Comparison of ENCODE assay signal across 10 cellular contexts in the genomic region with DNA sequence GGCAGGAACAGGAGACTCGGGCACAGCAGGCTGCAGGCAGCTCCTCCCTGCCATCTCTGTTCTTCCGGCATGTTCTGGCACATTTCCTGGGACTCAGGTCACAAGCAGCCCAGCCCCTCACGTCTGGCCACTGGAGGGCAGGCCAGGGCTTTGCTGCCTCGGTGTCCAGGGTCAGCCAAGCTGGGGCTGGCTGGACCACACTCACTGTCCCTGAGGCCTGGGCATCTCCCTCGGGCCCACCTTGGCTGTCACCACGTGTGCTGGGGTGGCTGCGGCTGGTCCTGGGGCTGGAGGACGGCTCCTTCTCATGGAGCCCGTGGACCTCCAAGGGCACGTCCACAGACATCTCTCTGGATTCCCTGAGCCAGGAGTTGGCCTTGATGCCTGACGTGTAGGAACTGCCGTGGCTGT. TPM values are rescaled to one million over a fixed set of nuclear protein-coding genes. Genes with fewer than 3 reads are reported as not detected.
A peak's percentile ranks its signal among the peaks of the same experiment; 100 is the strongest.
DNase-seq lines count a peak whose midpoint lies in the region; ATAC-seq, FAIRE-seq and TF ChIP-seq lines count a peak whose summit lies in the region.
"Had no signal": no experiment of that assay in that cellular context is flagged by ENCODE, and none has a peak within 500 bp of the region (broad histone marks: within the 10 kb centered on the region; RNA-seq: fewer than 3 reads in every experiment).

No MANE protein-coding gene starts in this region.

- H3K27ac ChIP-seq in kidney (ENCODE audit: low read depth in 2 of 2, low read length in 2 of 2) (no peak overlapping the region), tibial artery (no peak overlapping the region)

- no peaks in the 10 kb centered on the region for H3K27me3 ChIP-seq in tibial artery

- DNase-seq in SHP77 (lab: John Stamatoyannopoulos, UW) (peak; percentile 15 to 39), SHP77 treated with DMSO at 0.1 percent for 48 hours (lab: John Stamatoyannopoulos, UW) (no peak), astrocyte of the spinal cord (ENCODE audit: low read depth, low spot score) (peak; percentile 37), kidney (no peak), tibial artery (peak; percentile 35 to 77)
- no peak for DNase-seq in activated CD4-positive, alpha-beta T cell treated with anti-CD3 and anti-CD28 coated beads for 1 hour
- DNase-seq: DND-41 had no signal

- H3K4me1 ChIP-seq in kidney (ENCODE audit: control insufficient read depth in 1 of 2, insufficient read depth in 1 of 2, low read depth in 1 of 2, low read length in 2 of 2) (peaks cover 0 to 3% of the 10 kb centered on the region in 2 donors), tibial artery (peaks cover 0 to 11% (median 8%) of the 10 kb centered on the region in 4 donors)

- peak; percentile 66 for TF ChIP-seq CTCF in astrocyte of the spinal cord (IDR thresholded peaks at IDR 0.05; ENCODE audit: low read depth, low read length)
- TF ChIP-seq CTCF in kidney (IDR thresholded peaks at IDR 0.05; ENCODE audit: borderline replicate concordance, extremely low read depth, insufficient read depth) = peak; percentile 62
- TF ChIP-seq CTCF in tibial artery (IDR thresholded peaks at IDR 0.05) = peak; percentile 52 to 57

- in situ Hi-C loops in astrocyte of the spinal cord (cut with HindIII; ENCODE audit: low sequenced_read_pairs) = no loop called here

- H3K36me3 ChIP-seq in kidney (ENCODE audit: control insufficient read depth in 1 of 2, insufficient read depth in 2 of 2, low read length in 2 of 2) (no peaks in the 10 kb centered on the region), tibial artery (no peaks in the 10 kb centered on the region)

- H3K9me3 ChIP-seq in kidney (ENCODE audit: control insufficient read depth in 1 of 2, low read length in 2 of 2) (no peaks in the 10 kb centered on the region), tibial artery (no peaks in the 10 kb centered on the region)

- H3K9ac ChIP-seq in kidney (ENCODE audit: low read length in 2 of 2) = no peak overlapping the region

- no peak for ATAC-seq in GM19023 (IDR thresholded peaks at IDR 0.05; ENCODE audit: unreplicated experiment)
- no peak for ATAC-seq in HG02870 (IDR thresholded peaks at IDR 0.05; ENCODE audit: unreplicated experiment)

- no peak for FAIRE-seq in kidney (lab: Jason Lieb, UNC)

- no peak overlapping the region for H3K4me3 ChIP-seq in astrocyte of the spinal cord (ENCODE audit: low read depth, low read length)
- H3K4me3 ChIP-seq in kidney (ENCODE audit: low read length in 2 of 2) = no peak overlapping the region
- H3K4me3 ChIP-seq in tibial artery = no peak overlapping the region

- intact Hi-C loops in kidney (cut with DNase I) (no loop called here), tibial artery (cut with DNase I; ENCODE audit: low total_unique reads) (no loop called here)

RNA-seq across cellular contexts. Expression of a gene that starts 18.5 kb away (rescaled TPM):
- 1.1 TPM for total RNA-seq in kidney
- 7.5 TPM for polyA plus RNA-seq in kidney (ENCODE audit: insufficient read depth, low read depth, low replicate concordance)
- total RNA-seq: T-helper 1 cell treated with Interleukin-12 subunit alpha and Interleukin-12 subunit beta and Interleukin-4 antibody, amounts not matched to agents 30 ng/mL and 1 ng/mL, for 36 hours had no signal

Comparison
In these comparisons a context has a peak if more than half of its experiments do, and no peak if none do; other contexts are left out.
1. DNase-seq: peak in SHP77 (2 of 2), astrocyte of the spinal cord (single experiment) and tibial artery (2 of 2); none in SHP77 treated with DMSO at 0.1 percent for 48 hours (single experiment), kidney (single experiment) and activated CD4-positive, alpha-beta T cell treated with anti-CD3 and anti-CD28 coated beads for 1 hour (single experiment).
2. Peak in every context shown above with its lines, with median percentiles within 50 percentile points of each other: CTCF ChIP-seq.